17 cellular contexts compared by ENCODE assay signal in genomic region chr15:89910891-89911626, GRCh38. TPM values are rescaled to one million over a fixed set of nuclear protein-coding genes. Genes with fewer than 3 reads are reported as not detected.
A peak's percentile ranks its signal among the peaks of the same experiment; 100 is the strongest.
DNase-seq lines count a peak whose midpoint lies in the region; ATAC-seq and TF ChIP-seq lines count a peak whose summit lies in the region.
"Had no signal": no experiment of that assay in that cellular context is flagged by ENCODE, and none has a peak within 500 bp of the region (broad histone marks: within the 10 kb centered on the region; RNA-seq: fewer than 3 reads in every experiment).

No MANE protein-coding gene starts in this region.

- H3K27ac ChIP-seq in hepatocyte (peak overlapping the region; percentile 22), neutrophil (peak overlapping the region; percentile 75)

- no peaks in the 10 kb centered on the region for H4K20me1 ChIP-seq in hepatocyte (ENCODE audit: insufficient read depth, poor library complexity, severe bottlenecking)

- H3K4me3 Mint-ChIP-seq in T-helper 2 cell treated with Interferon-gamma antibody and Interleukin-4, amounts not matched to agents 5 μg/mL and 100 μg/mL, for 36 hours = no peak overlapping the region
- H3K4me3 Mint-ChIP-seq: activated CD4-positive, alpha-beta T cell treated with anti-CD3 and anti-CD28 coated beads, Interleukin-2, amount 10 ng/mL, durations not matched to agents 7 days and 5 days; memory B cell had no signal

- H3K9me3 Mint-ChIP-seq in T-helper 2 cell treated with Interferon-gamma antibody and Interleukin-4, amounts not matched to agents 5 μg/mL and 100 μg/mL, for 36 hours = no peaks in the 10 kb centered on the region
- H3K9me3 Mint-ChIP-seq: activated CD4-positive, alpha-beta T cell treated with anti-CD3 and anti-CD28 coated beads, Interleukin-2, amount 10 ng/mL, durations not matched to agents 7 days and 5 days; activated T-cell treated with anti-CD3 and anti-CD28 coated beads, Interleukin-2, amount 50 U/mL, for 4 hours; memory B cell had no signal

- H3K4me2 ChIP-seq in hepatocyte = peak overlapping the region; percentile 97

- no peaks in the 10 kb centered on the region for H3K4me1 Mint-ChIP-seq in T-helper 2 cell treated with Interferon-gamma antibody and Interleukin-4, amounts not matched to agents 5 μg/mL and 100 μg/mL, for 36 hours (ENCODE audit: low read depth)
- H3K4me1 Mint-ChIP-seq: activated CD4-positive, alpha-beta T cell treated with anti-CD3 and anti-CD28 coated beads, Interleukin-2, amount 10 ng/mL, durations not matched to agents 7 days and 5 days had no signal

- H3K4me1 ChIP-seq in hepatocyte (ENCODE audit: insufficient read depth) (peaks cover 8% of the 10 kb centered on the region), neutrophil (ENCODE audit: control insufficient read depth in 1 of 2, insufficient read depth in 1 of 2, low read depth in 1 of 2, low read length in 1 of 2) (peaks cover 32 to 39% of the 10 kb centered on the region in 2 experiments)

- H3K79me2 ChIP-seq in hepatocyte = no peaks in the 10 kb centered on the region

- H3K4me3 ChIP-seq in NB4 (ENCODE audit: low read depth, low read length) (no peak overlapping the region), hepatocyte (no peak overlapping the region), neutrophil (ENCODE audit: low read depth in 1 of 2, low read length in 1 of 2) (peak overlapping the region; percentile 16 to 71)

- no peak for TF ChIP-seq CTCF in NB4 (IDR thresholded peaks at IDR 0.05; ENCODE audit: low read depth, low read length)
- no peak for TF ChIP-seq CTCF in hepatocyte (IDR thresholded peaks at IDR 0.05; ENCODE audit: poor library complexity)
- TF ChIP-seq CTCF in neutrophil (IDR thresholded peaks at IDR 0.05) = no peak

- H3K27me3 ChIP-seq in hepatocyte (no peaks in the 10 kb centered on the region), neutrophil (peaks cover 24% of the 10 kb centered on the region)
- H3K27me3 ChIP-seq: vagina had no signal

- DNase-seq in CD1c-positive myeloid dendritic cell (ENCODE audit: extremely low spot score) (peak; percentile 89), NB4 (ENCODE audit: low read depth) (peak; percentile 28), hepatocyte (ENCODE audit: low spot score) (no peak), erythroblast (lab: John Stamatoyannopoulos, UW) (no peak), NCI-H82 treated with DMSO at 0.1 percent for 48 hours (lab: John Stamatoyannopoulos, UW; ENCODE audit: unreplicated experiment) (no peak)
- DNase-seq in T-helper 2 cell treated with Interferon-gamma antibody and Interleukin-4, amounts not matched to agents 5 μg/mL and 100 μg/mL, for 36 hours (ENCODE audit: low spot score) = no peak
- DNase-seq: activated CD4-positive, alpha-beta T cell treated with anti-CD3 and anti-CD28 coated beads, Interleukin-2, amount 10 ng/mL, durations not matched to agents 7 days and 5 days; activated T-cell treated with anti-CD3 and anti-CD28 coated beads, Interleukin-2, amount 50 U/mL, for 4 hours; amniotic stem cell; CD4-positive, CD25-positive, alpha-beta regulatory T cell; NK-92 treated with Interleukin-12 subunit alpha and Interleukin-12 subunit beta, amount 100 ng/mL, for 24 hours; stimulated activated naive CD4-positive, alpha-beta T cell; T-helper 1 cell had no signal

- no peaks in the 10 kb centered on the region for H3K36me3 ChIP-seq in hepatocyte (replicated peaks; ENCODE audit: insufficient read depth, low read depth)
- H3K36me3 ChIP-seq in neutrophil = no peaks in the 10 kb centered on the region
- H3K36me3 ChIP-seq: vagina had no signal

- no peak overlapping the region for H2AFZ ChIP-seq in hepatocyte

- no peak for ATAC-seq in GM18907 (IDR thresholded peaks at IDR 0.05; ENCODE audit: unreplicated experiment)
- ATAC-seq: activated T-cell treated with anti-CD3 and anti-CD28 coated beads, Interleukin-2, amount 50 U/mL, for 4 hours had no signal

- no peaks in the 10 kb centered on the region for H3K36me3 Mint-ChIP-seq in T-helper 2 cell treated with Interferon-gamma antibody and Interleukin-4, amounts not matched to agents 5 μg/mL and 100 μg/mL, for 36 hours (ENCODE audit: low read depth)
- H3K36me3 Mint-ChIP-seq: CD4-positive, CD25-positive, alpha-beta regulatory T cell; memory B cell had no signal

- H3K9me3 ChIP-seq in hepatocyte (ENCODE audit: low read depth) (no peaks in the 10 kb centered on the region), neutrophil (no peaks in the 10 kb centered on the region)
- H3K9me3 ChIP-seq: vagina had no signal

- TF ChIP-seq POLR2A in NB4 (IDR thresholded peaks at IDR 0.05; ENCODE audit: extremely low read depth, insufficient read length) = no peak
- no peak for TF ChIP-seq POLR2A in erythroblast (IDR thresholded peaks at IDR 0.05; ENCODE audit: low read length)

- H3K9me2 ChIP-seq in hepatocyte (replicated peaks; ENCODE audit: insufficient read depth) = no peaks in the 10 kb centered on the region

- H3K27me3 Mint-ChIP-seq in T-helper 2 cell treated with Interferon-gamma antibody and Interleukin-4, amounts not matched to agents 5 μg/mL and 100 μg/mL, for 36 hours (ENCODE audit: low read depth) = peaks cover 39% of the 10 kb centered on the region

- H3K27ac Mint-ChIP-seq in T-helper 2 cell treated with Interferon-gamma antibody and Interleukin-4, amounts not matched to agents 5 μg/mL and 100 μg/mL, for 36 hours = no peak overlapping the region
- H3K27ac Mint-ChIP-seq: activated CD4-positive, alpha-beta T cell treated with anti-CD3 and anti-CD28 coated beads, Interleukin-2, amount 10 ng/mL, durations not matched to agents 7 days and 5 days; CD4-positive, CD25-positive, alpha-beta regulatory T cell; memory B cell had no signal

- WGBS in hepatocyte (ENCODE audit: low lambda C conversion rate, missing lambda C conversion rate) = 85% methylated on average over 6 of the region's 6 CpGs

RNA-seq across cellular contexts. Expression of gene ARPIN, which starts 1.7 kb away (rescaled TPM):
- total RNA-seq in hepatocyte = 6.8 and 8.6 TPM in 2 replicates
- 3.8 and 6.5 TPM in 2 replicates for polyA plus RNA-seq in hepatocyte
- total RNA-seq: activated CD4-positive, alpha-beta T cell treated with anti-CD3 and anti-CD28 coated beads, Interleukin-2, amount 10 ng/mL, durations not matched to agents 7 days and 5 days; CD4-positive, CD25-positive, alpha-beta regulatory T cell had no signal
- polyA plus RNA-seq: CD4-positive, CD25-positive, alpha-beta regulatory T cell had no signal

RNA-seq across cellular contexts. Expression of gene AP3S2, which starts 17.3 kb away (rescaled TPM):
- 51.7 and 61.2 TPM in 2 replicates for total RNA-seq in hepatocyte
- 14.2 and 15.6 TPM in 2 replicates for polyA plus RNA-seq in hepatocyte

Comparison
In these comparisons a context has a peak if more than half of its experiments do, and no peak if none do; other contexts are left out.
1. DNase-seq: peak in CD1c-positive myeloid dendritic cell (single experiment) and NB4 (single experiment); none in hepatocyte (single experiment), erythroblast (0 of 2), T-helper 2 cell treated with Interferon-gamma antibody and Interleukin-4, amounts not matched to agents 5 μg/mL and 100 μg/mL, for 36 hours (single experiment) and NCI-H82 treated with DMSO at 0.1 percent for 48 hours (single experiment).
2. H3K4me3 ChIP-seq: peak in neutrophil (2 of 2); none in NB4 (single experiment) and hepatocyte (single experiment).